In the genomic region with DNA sequence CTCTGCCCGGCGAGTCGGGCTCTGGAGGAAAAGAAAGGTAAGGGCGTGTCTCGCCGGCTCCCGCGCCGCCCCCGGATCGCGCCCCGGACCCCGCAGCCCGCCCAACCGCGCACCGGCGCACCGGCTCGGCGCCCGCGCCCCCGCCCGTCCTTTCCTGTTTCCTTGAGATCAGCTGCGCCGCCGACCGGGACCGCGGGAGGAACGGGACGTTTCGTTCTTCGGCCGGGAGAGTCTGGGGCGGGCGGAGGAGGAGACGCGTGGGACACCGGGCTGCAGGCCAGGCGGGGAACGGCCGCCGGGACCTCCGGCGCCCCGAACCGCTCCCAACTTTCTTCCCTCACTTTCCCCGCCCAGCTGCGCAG, we compare ENCODE assay signal across 8 cellular contexts. TPM values are rescaled to one million over a fixed set of nuclear protein-coding genes. Genes with fewer than 3 reads are reported as not detected.
DNase-seq lines count a peak whose midpoint lies in the region; ATAC-seq and TF ChIP-seq lines count a peak whose summit lies in the region.

No MANE protein-coding gene starts in this region.

- no peak for TF ChIP-seq CTCF in mammary epithelial cell (conservative IDR thresholded peaks at IDR 0.05 in 1 of 2, IDR thresholded peaks at IDR 0.05 in 1 of 2; ENCODE audit: extremely low read depth in 1 of 2, insufficient read depth in 1 of 2, low read depth in 1 of 2, low read length in 2 of 2)
- TF ChIP-seq CTCF in thoracic aorta (IDR thresholded peaks at IDR 0.05): no peak

- in situ Hi-C loops in mammary epithelial cell (cut with MboI; ENCODE audit: low sequenced_read_pairs in 2 of 2): no loop called here

- no peak overlapping the region for H2AFZ ChIP-seq in mammary epithelial cell (ENCODE audit: low read depth, low read length)

- no CpG with 5 or more reads among the region's 52 CpGs for WGBS in mammary epithelial cell (ENCODE audit: low coverage, missing lambda C conversion rate)

- H3K79me2 ChIP-seq in mammary epithelial cell (ENCODE audit: insufficient read depth, low read length): peaks cover 62% of the 10 kb centered on the region

- no peak overlapping the region for H3K4me3 Mint-ChIP-seq in activated naive CD8-positive, alpha-beta T cell treated with anti-CD3 and anti-CD28 coated beads, Interleukin-2, amount 50 U/mL, for 24 hours

- H3K36me3 ChIP-seq in mammary epithelial cell (ENCODE audit: insufficient read depth, low read length) (peaks cover 11% of the 10 kb centered on the region), thoracic aorta (no peaks in the 10 kb centered on the region)

- peak overlapping the region; percentile 95 for H3K4me2 ChIP-seq in mammary epithelial cell (ENCODE audit: insufficient read depth, low read depth, low read length)

- H3K27me3 Mint-ChIP-seq in activated naive CD8-positive, alpha-beta T cell treated with anti-CD3 and anti-CD28 coated beads, Interleukin-2, amount 50 U/mL, for 24 hours: peaks cover 52% of the 10 kb centered on the region

- no TSS peak for BruUV-seq in mammary epithelial cell (replicated peaks; lab: Mats Ljungman, UMichigan)

- peak overlapping the region; percentile 85 for H3K27ac ChIP-seq in mammary epithelial cell (ENCODE audit: insufficient read depth, low read depth, low read length)
- H3K27ac ChIP-seq in thoracic aorta: peak overlapping the region; percentile 93 to 95

- H3K4me1 ChIP-seq in mammary epithelial cell (ENCODE audit: insufficient read depth, low read length) (peaks cover 41% of the 10 kb centered on the region), thoracic aorta (ENCODE audit: control insufficient read depth in 1 of 2, low read depth in 2 of 2) (peaks cover 11 to 64% of the 10 kb centered on the region in 2 donors)

- ATAC-seq in left colon (peak; percentile 66), thoracic aorta (ENCODE audit: insufficient number of reproducible peaks, low FRiP score, low read depth) (peak; percentile 9)
- no peak for ATAC-seq in activated naive CD8-positive, alpha-beta T cell treated with anti-CD3 and anti-CD28 coated beads, Interleukin-2, amount 50 U/mL, for 24 hours

- DNase-seq in HT-29 (ENCODE audit: low spot score) (peak; percentile 45), mammary epithelial cell (no peak), left colon (peak; percentile 72 to 77), thoracic aorta (ENCODE audit: low spot score) (no peak), NCI-H2196 treated with DMSO at 0.1 percent for 48 hours (lab: John Stamatoyannopoulos, UW; ENCODE audit: unreplicated experiment) (no peak), DMS153 treated with DMSO at 0.1 percent for 48 hours (lab: John Stamatoyannopoulos, UW; ENCODE audit: unreplicated experiment) (no peak)
- no peak for DNase-seq in activated naive CD8-positive, alpha-beta T cell treated with anti-CD3 and anti-CD28 coated beads, Interleukin-2, amount 50 U/mL, for 24 hours
- no peak for DNase-seq in stimulated activated CD4-positive, alpha-beta T cell treated with anti-CD3 and anti-CD28 coated beads, Interleukin-4, amount 100 ng/mL, for 24 hours

- H3K27me3 ChIP-seq in mammary epithelial cell (ENCODE audit: insufficient read depth, low read length) (no peaks in the 10 kb centered on the region), thoracic aorta (replicated peaks; ENCODE audit: insufficient read depth) (no peaks in the 10 kb centered on the region)

- CTCF ChIA-PET in mammary epithelial cell (lab: Charles Lee; ENCODE audit: low non-redundant PET): no interaction called here

- H3K36me3 Mint-ChIP-seq in activated naive CD8-positive, alpha-beta T cell treated with anti-CD3 and anti-CD28 coated beads, Interleukin-2, amount 50 U/mL, for 24 hours (ENCODE audit: low read depth): no peaks in the 10 kb centered on the region

- no peaks in the 10 kb centered on the region for H3K4me1 Mint-ChIP-seq in activated naive CD8-positive, alpha-beta T cell treated with anti-CD3 and anti-CD28 coated beads, Interleukin-2, amount 50 U/mL, for 24 hours

- H3K9me3 Mint-ChIP-seq in activated naive CD8-positive, alpha-beta T cell treated with anti-CD3 and anti-CD28 coated beads, Interleukin-2, amount 50 U/mL, for 24 hours: no peaks in the 10 kb centered on the region

- dilution Hi-C loops in mammary epithelial cell (cut with HindIII; ENCODE audit: low sequenced_read_pairs): loop anchor here (5.0 kb wide), 2 partner anchors 52 to 187 kb away; no protein-coding TSS in a partner anchor

- H3K4me3 ChIP-seq in mammary epithelial cell (replicated peaks in 1 of 3; ENCODE audit: insufficient read depth in 1 of 3, low read depth in 2 of 3, low read length in 3 of 3) (peak overlapping the region; percentile 62 to 83 (median 67)), thoracic aorta (peak overlapping the region; percentile 86)

- H3K27ac Mint-ChIP-seq in activated naive CD8-positive, alpha-beta T cell treated with anti-CD3 and anti-CD28 coated beads, Interleukin-2, amount 50 U/mL, for 24 hours: no peak overlapping the region

- no peaks in the 10 kb centered on the region for H4K20me1 ChIP-seq in mammary epithelial cell (ENCODE audit: insufficient read depth, low read length)

- H3K9ac ChIP-seq in mammary epithelial cell (ENCODE audit: insufficient read depth, low read length): peak overlapping the region; percentile 93

- intact Hi-C loops in mammary epithelial cell (cut with micrococcal nuclease): loop anchor here (1.0 kb wide), 1 partner anchor 73 kb away; no protein-coding TSS in a partner anchor
- intact Hi-C loops in left colon (cut with DNase I, micrococcal nuclease): no loop called here

- H3K9me3 ChIP-seq in mammary epithelial cell (replicated peaks; ENCODE audit: insufficient read depth, low read length) (no peaks in the 10 kb centered on the region), thoracic aorta (no peaks in the 10 kb centered on the region)

RNA-seq across cellular contexts. Expression of a gene that starts 0.5 kb away (rescaled TPM):
- total RNA-seq in HT-29 (2014; rRNA removed; shearing (Covaris generic)): 28.1 and 30.4 TPM in 2 replicates
- 100 to 1,000 TPM; 304 to 534 TPM for total RNA-seq in mammary epithelial cell
- polyA plus RNA-seq in mammary epithelial cell: 169 TPM
- 379 TPM for polyA minus RNA-seq in mammary epithelial cell
- total RNA-seq in left colon: 10 to 100 TPM; 66.8 to 85.6 TPM
- 10 to 100 TPM; 54.8 to 56.7 TPM for total RNA-seq in thoracic aorta

Comparison
In these comparisons a context has a peak if more than half of its experiments do, and no peak if none do; other contexts are left out.
1. DNase-seq: peak in HT-29 (single experiment) and left colon (2 of 2); none in mammary epithelial cell (single experiment), thoracic aorta (single experiment), NCI-H2196 treated with DMSO at 0.1 percent for 48 hours (single experiment), activated naive CD8-positive, alpha-beta T cell treated with anti-CD3 and anti-CD28 coated beads, Interleukin-2, amount 50 U/mL, for 24 hours (single experiment), stimulated activated CD4-positive, alpha-beta T cell treated with anti-CD3 and anti-CD28 coated beads, Interleukin-4, amount 100 ng/mL, for 24 hours (single experiment) and DMS153 treated with DMSO at 0.1 percent for 48 hours (single experiment).